Comparison of ENCODE assay signal across 22 cellular contexts in genomic region chr20:61307686-61308085, GRCh38. TPM values are rescaled to one million over a fixed set of nuclear protein-coding genes. Genes with fewer than 3 reads are reported as not detected.
"Had no signal": no experiment of that assay in that cellular context is flagged by ENCODE, and none has a peak within 500 bp of the region (broad histone marks: within the 10 kb centered on the region; RNA-seq: fewer than 3 reads in every experiment).

No MANE protein-coding gene starts in this region.

- H3K27ac ChIP-seq: WERI-Rb-1 had no signal

- ATAC-seq: activated CD4-positive, CD25-positive, alpha-beta regulatory T cell treated with anti-CD3 and anti-CD28 coated beads, Interleukin-2, amount 50 U/mL, for 24 hours; activated CD8-positive, alpha-beta T cell treated with anti-CD3 and anti-CD28 coated beads for 36 hours; activated T-cell treated with anti-CD3 and anti-CD28 coated beads, Interleukin-2, amount 50 U/mL, for 72 hours; PC-3 had no signal

- DNase-seq: activated CD4-positive, alpha-beta T cell treated with anti-CD3 and anti-CD28 coated beads for 4 hours; activated CD8-positive, alpha-beta memory T cell treated with anti-CD3 and anti-CD28 coated beads, Interleukin-2, amount 50 U/mL, for 4 hours; activated CD8-positive, alpha-beta T cell treated with anti-CD3 and anti-CD28 coated beads for 36 hours; activated gamma-delta T cell treated with Interleukin-2 at 50 U/mL for 16 hours; activated naive CD4-positive, alpha-beta T cell treated with anti-CD3 and anti-CD28 coated beads, Interleukin-2, amount 10 ng/mL, durations not matched to agents 7 days and 5 days; activated naive CD8-positive, alpha-beta T cell treated with anti-CD3 and anti-CD28 coated beads for 36 hours; activated T-cell treated with anti-CD3 and anti-CD28 coated beads, Interleukin-2, amount 50 U/mL, for 72 hours; MG63; MV-4-11; NCI-H1105 treated with DMSO at 0.1 percent for 48 hours; NCI-H1436 treated with DMSO at 0.1 percent for 48 hours; NCI-H187; NCI-H2081; NCI-H510A treated with DMSO at 0.1 percent for 48 hours; NCI-H774; PC-3; SIG-M5; T-helper 1 cell; WERI-Rb-1 had no signal

- H3K4me3 ChIP-seq: MG63 had no signal

- H3K9me3 ChIP-seq: MG63 had no signal

- H3K36me3 ChIP-seq: MG63, WERI-Rb-1 had no signal

RNA-seq across cellular contexts. Expression of gene CDH4, which starts 55.6 kb away (rescaled TPM):
- total RNA-seq: activated T-helper 2 cell treated with anti-CD3 and anti-CD28 coated beads, Interferon-gamma antibody, Interleukin-2, Interleukin-4, amounts not matched to agents 10 μg/mL and 5 μg/mL and 100 μg/mL, durations not matched to agents 14 hours and 24 hours and 36 hours; PC-3; T-helper 2 cell treated with Interferon-gamma antibody and Interleukin-4, amounts not matched to agents 100 ng/mL and 5 ng/mL, for 36 hours had no signal
